Comparison of ENCODE assay signal across 19 cellular contexts in the genomic region with DNA sequence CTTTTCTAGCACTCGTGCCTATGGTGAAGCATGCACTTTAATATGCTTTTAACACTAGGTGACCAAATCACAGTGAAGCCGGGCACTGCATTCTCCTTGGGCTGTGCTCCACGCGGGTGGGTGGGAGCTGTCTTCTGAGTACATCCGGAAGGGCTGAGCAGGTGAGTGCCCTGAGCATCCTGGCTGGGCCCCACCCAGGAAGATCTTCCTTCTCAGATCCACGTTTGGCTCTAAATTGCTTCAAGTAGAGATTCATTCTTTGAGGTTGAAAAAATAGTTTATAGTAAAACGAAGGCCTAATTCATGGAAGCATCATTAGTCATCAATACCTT.
DNase-seq lines count a peak whose midpoint lies in the region; ATAC-seq and TF ChIP-seq lines count a peak whose summit lies in the region.
"Had no signal": no experiment of that assay in that cellular context is flagged by ENCODE, and none has a peak within 500 bp of the region (broad histone marks: within the 10 kb centered on the region; RNA-seq: fewer than 3 reads in every experiment).

No MANE protein-coding gene starts in this region.

- no peak for DNase-seq in activated naive CD8-positive, alpha-beta T cell treated with anti-CD3 and anti-CD28 coated beads, Interleukin-2, amount 50 U/mL, for 24 hours
- DNase-seq in lower lobe of right lung (peak; percentile 36), NCI-H526 (lab: John Stamatoyannopoulos, UW) (no peak)
- no peak for DNase-seq in stimulated activated effector memory CD8-positive, alpha-beta T cell treated with anti-CD3 and anti-CD28 coated beads, Interleukin-12 subunit alpha, Interleukin-12 subunit beta, amount 100 ng/mL, for 72 hours (ENCODE audit: low spot score in 2 of 2)
- no peak for DNase-seq in activated T-cell treated with anti-CD3 and anti-CD28 coated beads, Interleukin-2, amount 50 U/mL, for 72 hours
- DNase-seq: ACHN; BE2C; CD4-positive, CD25-positive, alpha-beta regulatory T cell; CD8-positive, alpha-beta memory T cell; COR-L47; DMS 273 treated with DMSO at 0.1 percent for 48 hours; DMS53; EL; H9 had no signal

- H3K9me3 Mint-ChIP-seq in activated naive CD8-positive, alpha-beta T cell (ENCODE audit: low read depth): no peaks in the 10 kb centered on the region
- H3K9me3 Mint-ChIP-seq in activated naive CD8-positive, alpha-beta T cell treated with anti-CD3 and anti-CD28 coated beads, Interleukin-2, amount 50 U/mL, for 24 hours: no peaks in the 10 kb centered on the region
- H3K9me3 Mint-ChIP-seq in dendritic cell treated with granulocyte-macrophage colony-stimulating factor and Interleukin-4, amounts not matched to agents 40 ng/mL and 50 ng/mL, for 4 days: no peaks in the 10 kb centered on the region
- no peaks in the 10 kb centered on the region for H3K9me3 Mint-ChIP-seq in stimulated activated effector memory CD8-positive, alpha-beta T cell treated with anti-CD3 and anti-CD28 coated beads, Interleukin-12 subunit alpha, Interleukin-12 subunit beta, amount 100 ng/mL, for 72 hours
- H3K9me3 Mint-ChIP-seq in activated T-cell treated with anti-CD3 and anti-CD28 coated beads, Interleukin-2, amount 50 U/mL, for 72 hours: no peaks in the 10 kb centered on the region
- H3K9me3 Mint-ChIP-seq: CD4-positive, CD25-positive, alpha-beta regulatory T cell; CD8-positive, alpha-beta memory T cell; H9; IgD-negative memory B cell had no signal

- H3K36me3 Mint-ChIP-seq in activated naive CD8-positive, alpha-beta T cell: peaks cover 2% of the 10 kb centered on the region
- H3K36me3 Mint-ChIP-seq in activated naive CD8-positive, alpha-beta T cell treated with anti-CD3 and anti-CD28 coated beads, Interleukin-2, amount 50 U/mL, for 24 hours (ENCODE audit: low read depth): peaks cover 12% of the 10 kb centered on the region
- peaks cover 71% of the 10 kb centered on the region for H3K36me3 Mint-ChIP-seq in dendritic cell treated with granulocyte-macrophage colony-stimulating factor and Interleukin-4, amounts not matched to agents 40 ng/mL and 50 ng/mL, for 4 days (ENCODE audit: low read depth)
- peaks cover 52% of the 10 kb centered on the region for H3K36me3 Mint-ChIP-seq in stimulated activated effector memory CD8-positive, alpha-beta T cell treated with anti-CD3 and anti-CD28 coated beads, Interleukin-12 subunit alpha, Interleukin-12 subunit beta, amount 100 ng/mL, for 72 hours
- peaks cover 2 to 17% of the 10 kb centered on the region in 2 donors for H3K36me3 Mint-ChIP-seq in activated T-cell treated with anti-CD3 and anti-CD28 coated beads, Interleukin-2, amount 50 U/mL, for 72 hours (ENCODE audit: insufficient read depth in 2 of 2)

- no peak for ATAC-seq in activated naive CD8-positive, alpha-beta T cell treated with anti-CD3 and anti-CD28 coated beads, Interleukin-2, amount 50 U/mL, for 24 hours
- ATAC-seq in lower lobe of right lung (no peak), GM21825 (IDR thresholded peaks at IDR 0.05; ENCODE audit: unreplicated experiment) (no peak)
- no peak for ATAC-seq in stimulated activated effector memory CD8-positive, alpha-beta T cell treated with anti-CD3 and anti-CD28 coated beads, Interleukin-12 subunit alpha, Interleukin-12 subunit beta, amount 100 ng/mL, for 72 hours
- ATAC-seq in activated T-cell treated with anti-CD3 and anti-CD28 coated beads, Interleukin-2, amount 50 U/mL, for 72 hours (replicated peaks in 1 of 2): no peak

- no peak overlapping the region for H3K4me3 ChIP-seq in lower lobe of right lung
- H3K4me3 ChIP-seq: GM12878 had no signal

- no peak for TF ChIP-seq CTCF in lower lobe of right lung (IDR thresholded peaks at IDR 0.05)

- intact Hi-C loops in dendritic cell treated with granulocyte-macrophage colony-stimulating factor and Interleukin-4, amounts not matched to agents 40 ng/mL and 50 ng/mL, for 4 days (cut with micrococcal nuclease): no loop called here
- intact Hi-C loops in lower lobe of right lung (cut with DNase I): no loop called here

- peaks cover 7% of the 10 kb centered on the region for H3K4me1 ChIP-seq in lower lobe of right lung

- peak overlapping the region; percentile 22 for H3K27ac Mint-ChIP-seq in activated naive CD8-positive, alpha-beta T cell
- no peak overlapping the region for H3K27ac Mint-ChIP-seq in activated naive CD8-positive, alpha-beta T cell treated with anti-CD3 and anti-CD28 coated beads, Interleukin-2, amount 50 U/mL, for 24 hours
- peak overlapping the region; percentile 79 for H3K27ac Mint-ChIP-seq in dendritic cell treated with granulocyte-macrophage colony-stimulating factor and Interleukin-4, amounts not matched to agents 40 ng/mL and 50 ng/mL, for 4 days
- H3K27ac Mint-ChIP-seq in stimulated activated effector memory CD8-positive, alpha-beta T cell treated with anti-CD3 and anti-CD28 coated beads, Interleukin-12 subunit alpha, Interleukin-12 subunit beta, amount 100 ng/mL, for 72 hours: peak overlapping the region; percentile 73
- H3K27ac Mint-ChIP-seq in activated T-cell treated with anti-CD3 and anti-CD28 coated beads, Interleukin-2, amount 50 U/mL, for 72 hours: no peak overlapping the region
- H3K27ac Mint-ChIP-seq: CD4-positive, CD25-positive, alpha-beta regulatory T cell; IgD-negative memory B cell had no signal

- H3K27ac ChIP-seq in lower lobe of right lung: no peak overlapping the region

- no peaks in the 10 kb centered on the region for H3K27me3 ChIP-seq in lower lobe of right lung (ENCODE audit: low read depth)
- H3K27me3 ChIP-seq: BE2C had no signal

- H3K4me3 Mint-ChIP-seq in activated naive CD8-positive, alpha-beta T cell: no peak overlapping the region
- no peak overlapping the region for H3K4me3 Mint-ChIP-seq in activated naive CD8-positive, alpha-beta T cell treated with anti-CD3 and anti-CD28 coated beads, Interleukin-2, amount 50 U/mL, for 24 hours
- no peak overlapping the region for H3K4me3 Mint-ChIP-seq in dendritic cell treated with granulocyte-macrophage colony-stimulating factor and Interleukin-4, amounts not matched to agents 40 ng/mL and 50 ng/mL, for 4 days
- H3K4me3 Mint-ChIP-seq in stimulated activated effector memory CD8-positive, alpha-beta T cell treated with anti-CD3 and anti-CD28 coated beads, Interleukin-12 subunit alpha, Interleukin-12 subunit beta, amount 100 ng/mL, for 72 hours: no peak overlapping the region
- no peak overlapping the region for H3K4me3 Mint-ChIP-seq in activated T-cell treated with anti-CD3 and anti-CD28 coated beads, Interleukin-2, amount 50 U/mL, for 72 hours
- H3K4me3 Mint-ChIP-seq: CD4-positive, CD25-positive, alpha-beta regulatory T cell; CD8-positive, alpha-beta memory T cell; H9; IgD-negative memory B cell had no signal

- H3K27me3 Mint-ChIP-seq in activated naive CD8-positive, alpha-beta T cell: no peaks in the 10 kb centered on the region
- H3K27me3 Mint-ChIP-seq in activated naive CD8-positive, alpha-beta T cell treated with anti-CD3 and anti-CD28 coated beads, Interleukin-2, amount 50 U/mL, for 24 hours: no peaks in the 10 kb centered on the region
- no peaks in the 10 kb centered on the region for H3K27me3 Mint-ChIP-seq in dendritic cell treated with granulocyte-macrophage colony-stimulating factor and Interleukin-4, amounts not matched to agents 40 ng/mL and 50 ng/mL, for 4 days
- no peaks in the 10 kb centered on the region for H3K27me3 Mint-ChIP-seq in activated T-cell treated with anti-CD3 and anti-CD28 coated beads, Interleukin-2, amount 50 U/mL, for 72 hours (ENCODE audit: low read depth)

- H3K4me1 Mint-ChIP-seq in activated naive CD8-positive, alpha-beta T cell (ENCODE audit: low read depth): peaks cover 7% of the 10 kb centered on the region
- peaks cover 6% of the 10 kb centered on the region for H3K4me1 Mint-ChIP-seq in activated naive CD8-positive, alpha-beta T cell treated with anti-CD3 and anti-CD28 coated beads, Interleukin-2, amount 50 U/mL, for 24 hours
- H3K4me1 Mint-ChIP-seq in dendritic cell treated with granulocyte-macrophage colony-stimulating factor and Interleukin-4, amounts not matched to agents 40 ng/mL and 50 ng/mL, for 4 days (ENCODE audit: low read depth): peaks cover 74% of the 10 kb centered on the region
- H3K4me1 Mint-ChIP-seq in stimulated activated effector memory CD8-positive, alpha-beta T cell treated with anti-CD3 and anti-CD28 coated beads, Interleukin-12 subunit alpha, Interleukin-12 subunit beta, amount 100 ng/mL, for 72 hours: peaks cover 16% of the 10 kb centered on the region
- peaks cover 11% of the 10 kb centered on the region for H3K4me1 Mint-ChIP-seq in activated T-cell treated with anti-CD3 and anti-CD28 coated beads, Interleukin-2, amount 50 U/mL, for 72 hours (ENCODE audit: low read depth)

- no peaks in the 10 kb centered on the region for H3K9me3 ChIP-seq in lower lobe of right lung
- H3K9me3 ChIP-seq: BE2C had no signal

- peaks cover 59% of the 10 kb centered on the region for H3K36me3 ChIP-seq in lower lobe of right lung

Comparison
In these comparisons a context has a peak if more than half of its experiments do, and no peak if none do; other contexts are left out.
1. H3K27ac Mint-ChIP-seq: peak in activated naive CD8-positive, alpha-beta T cell (single experiment), dendritic cell treated with granulocyte-macrophage colony-stimulating factor and Interleukin-4, amounts not matched to agents 40 ng/mL and 50 ng/mL, for 4 days (single experiment) and stimulated activated effector memory CD8-positive, alpha-beta T cell treated with anti-CD3 and anti-CD28 coated beads, Interleukin-12 subunit alpha, Interleukin-12 subunit beta, amount 100 ng/mL, for 72 hours (single experiment); none in activated naive CD8-positive, alpha-beta T cell treated with anti-CD3 and anti-CD28 coated beads, Interleukin-2, amount 50 U/mL, for 24 hours (single experiment) and activated T-cell treated with anti-CD3 and anti-CD28 coated beads, Interleukin-2, amount 50 U/mL, for 72 hours (single experiment).